24 cellular contexts compared by ENCODE assay signal in genomic region chr14:50772361-50772760, GRCh38. TPM values are rescaled to one million over a fixed set of nuclear protein-coding genes. Genes with fewer than 3 reads are reported as not detected.
DNase-seq lines count a peak whose midpoint lies in the region; ATAC-seq, FAIRE-seq and TF ChIP-seq lines count a peak whose summit lies in the region.
"Had no signal": no experiment of that assay in that cellular context is flagged by ENCODE, and none has a peak within 500 bp of the region (broad histone marks: within the 10 kb centered on the region; RNA-seq: fewer than 3 reads in every experiment).

No MANE protein-coding gene starts in this region.

- peaks cover 23 to 43% of the 10 kb centered on the region in 2 experiments for H3K36me3 ChIP-seq in mesenchymal stem cell (ENCODE audit: control insufficient read depth in 1 of 2, insufficient read depth in 2 of 2, low read depth in 1 of 2, low read length in 2 of 2)
- H3K36me3 ChIP-seq: prostate gland had no signal

- no peaks in the 10 kb centered on the region for H3K27me3 ChIP-seq in mesenchymal stem cell (ENCODE audit: control insufficient read depth in 1 of 2, insufficient read depth in 1 of 2, low read length in 2 of 2)
- H3K27me3 ChIP-seq: body of pancreas, gastrocnemius medialis, SJCRH30 had no signal

- H3K4me1 ChIP-seq in mesenchymal stem cell (ENCODE audit: control insufficient read depth, insufficient read depth, low read depth, low read length), result peaks cover 7% of the 10 kb centered on the region
- H3K4me1 ChIP-seq: prostate gland had no signal

- H4K91ac ChIP-seq in mesenchymal stem cell (ENCODE audit: low read length), result no peak overlapping the region

- H3K36me3 Mint-ChIP-seq in WTC11, result peaks cover 42% of the 10 kb centered on the region

- CTCF ChIA-PET in WTC11 (lab: Charles Lee), result interaction anchor here (1.5 to 2.1 kb wide), 4 partner anchors 10 to 171 kb away, joined by 3 to 33 read pairs (median 14); no protein-coding TSS in a partner anchor

- H3K27ac Mint-ChIP-seq in WTC11, result no peak overlapping the region
- H3K27ac Mint-ChIP-seq: activated CD4-positive, alpha-beta memory T cell treated with anti-CD3 and anti-CD28 coated beads, Interleukin-2, amount 10 ng/mL, durations not matched to agents 7 days and 5 days; mesothelial cell of epicardium; nephron; T-helper 17 cell had no signal

- no peak for TF ChIP-seq CTCF in AG09309 (IDR thresholded peaks at IDR 0.05; ENCODE audit: control insufficient read depth, insufficient read depth, low read depth, low read length, missing control alignments)
- no peak for TF ChIP-seq CTCF in WTC11 (IDR thresholded peaks at IDR 0.05)

- no peak for FAIRE-seq in frontal cortex (lab: Jason Lieb, UNC)
- FAIRE-seq: endometrium, HTR-8/SVneo had no signal

- no peak overlapping the region for H2BK12ac ChIP-seq in mesenchymal stem cell (ENCODE audit: low read length in 2 of 2)

- H2AFZ ChIP-seq in mesenchymal stem cell (ENCODE audit: low read depth, low read length), result no peak overlapping the region

- no peak overlapping the region for H3K4me3 ChIP-seq in AG09309 (ENCODE audit: control insufficient read depth, low read depth, low read length)
- H3K4me3 ChIP-seq in mesenchymal stem cell (ENCODE audit: insufficient read depth in 1 of 2, low read depth in 1 of 2, low read length in 2 of 2), result no peak overlapping the region
- H3K4me3 ChIP-seq: body of pancreas, coronary artery, gastrocnemius medialis, prostate gland, SJCRH30, smooth muscle cell had no signal

- H3K4me2 ChIP-seq in mesenchymal stem cell (ENCODE audit: low read length, poor library complexity, severe bottlenecking), result no peak overlapping the region
- H3K4me2 ChIP-seq: smooth muscle cell had no signal

- no peak overlapping the region for H2BK120ac ChIP-seq in mesenchymal stem cell (ENCODE audit: low read depth, low read length)

- no peak overlapping the region for H3K27ac ChIP-seq in mesenchymal stem cell (ENCODE audit: low read length, poor library complexity, severe bottlenecking)
- H3K27ac ChIP-seq: coronary artery, gastrocnemius medialis, SJCRH30 had no signal

- H3K79me1 ChIP-seq in mesenchymal stem cell (replicated peaks; ENCODE audit: low read length, poor library complexity, severe bottlenecking), result peaks cover 4% of the 10 kb centered on the region

- H3K9me3 Mint-ChIP-seq in WTC11, result no peaks in the 10 kb centered on the region
- H3K9me3 Mint-ChIP-seq: activated CD4-positive, alpha-beta memory T cell treated with anti-CD3 and anti-CD28 coated beads, Interleukin-2, amount 10 ng/mL, durations not matched to agents 7 days and 5 days; mesothelial cell of epicardium; nephron had no signal

- no peak overlapping the region for H3K14ac ChIP-seq in mesenchymal stem cell (ENCODE audit: low read length in 2 of 2)

- peak; percentile 91 for DNase-seq in AG09309 (ENCODE audit: low read depth)
- DNase-seq in HCEC 1CT, result peak; percentile 20
- DNase-seq in astrocyte of the hippocampus (ENCODE audit: low read depth, low spot score), result peak; percentile 66
- DNase-seq in mesenchymal stem cell, result no peak
- no peak for DNase-seq in WTC11 (ENCODE audit: low spot score)
- DNase-seq in activated CD4-positive, alpha-beta T cell treated with anti-CD3 and anti-CD28 coated beads, Interleukin-2, amount 50 U/mL, for 48 hours, result no peak
- no peak for DNase-seq in frontal cortex (ENCODE audit: low spot score in 2 of 2)
- DNase-seq: activated CD4-positive, alpha-beta memory T cell treated with anti-CD3 and anti-CD28 coated beads, Interleukin-2, amount 10 ng/mL, durations not matched to agents 7 days and 5 days; activated naive CD4-positive, alpha-beta T cell treated with Interleukin-2 at 50 U/mL for 16 hours; body of pancreas; DMS79; gastrocnemius medialis; NCI-H1436 treated with DMSO at 0.1 percent for 48 hours; SJCRH30; stimulated activated CD4-positive, alpha-beta T cell treated with anti-CD3 and anti-CD28 coated beads, Interleukin-4, amount 100 ng/mL, for 4 hours; T-helper 17 cell had no signal

- 97% methylated on average over 7 of the region's 7 CpGs for WGBS in mesenchymal stem cell

- no peak overlapping the region for H2BK15ac ChIP-seq in mesenchymal stem cell (ENCODE audit: low read depth, poor library complexity, severe bottlenecking)

- POLR2A ChIA-PET in WTC11 (lab: Charles Lee), result no interaction called here

- no peak overlapping the region for H4K8ac ChIP-seq in mesenchymal stem cell (ENCODE audit: low read length)

- no peak overlapping the region for H3K23ac ChIP-seq in mesenchymal stem cell (ENCODE audit: low read length in 2 of 2)

- no peaks in the 10 kb centered on the region for H3K9me3 ChIP-seq in mesenchymal stem cell (ENCODE audit: control insufficient read depth, low read length)
- H3K9me3 ChIP-seq: body of pancreas, gastrocnemius medialis, prostate gland, SJCRH30 had no signal

- H2AK5ac ChIP-seq in mesenchymal stem cell (ENCODE audit: low read length, severe bottlenecking), result no peak overlapping the region

- no peak overlapping the region for H3K18ac ChIP-seq in mesenchymal stem cell (ENCODE audit: low read depth in 1 of 2, low read length in 2 of 2)

- ATAC-seq in WTC11, result no peak
- no peak for ATAC-seq in GM18867 (IDR thresholded peaks at IDR 0.05; ENCODE audit: unreplicated experiment)
- ATAC-seq: body of pancreas, gastrocnemius medialis, T-helper 17 cell had no signal

- peaks cover 5% of the 10 kb centered on the region for H3K4me1 Mint-ChIP-seq in WTC11

- H3K4me3 Mint-ChIP-seq in WTC11, result no peak overlapping the region
- H3K4me3 Mint-ChIP-seq: activated CD4-positive, alpha-beta memory T cell treated with anti-CD3 and anti-CD28 coated beads, Interleukin-2, amount 10 ng/mL, durations not matched to agents 7 days and 5 days; mesothelial cell of epicardium; nephron; T-helper 17 cell had no signal

- H3K4ac ChIP-seq in mesenchymal stem cell (ENCODE audit: low read depth in 1 of 2, low read length in 2 of 2), result no peak overlapping the region

- no peaks in the 10 kb centered on the region for H3K27me3 Mint-ChIP-seq in WTC11 (ENCODE audit: low read depth)
- H3K27me3 Mint-ChIP-seq: activated CD4-positive, alpha-beta memory T cell treated with anti-CD3 and anti-CD28 coated beads, Interleukin-2, amount 10 ng/mL, durations not matched to agents 7 days and 5 days; T-helper 17 cell had no signal

- H3K9ac ChIP-seq in mesenchymal stem cell (ENCODE audit: low read length), result peak overlapping the region; percentile 44

- H2BK5ac ChIP-seq in mesenchymal stem cell (ENCODE audit: low read depth, low read length, poor library complexity, severe bottlenecking), result no peak overlapping the region

TF ChIP-seq in WTC11, 78 proteins besides CTCF, POLR2A, EP300 and RAD21:
- TF ChIP-seq SOX15 (CRISPR knock-in tag; IDR thresholded peaks at IDR 0.05) (no peak), FOXP1 (CRISPR knock-in tag; IDR thresholded peaks at IDR 0.05; ENCODE audit: borderline replicate concordance) (no peak), CREB1 (CRISPR knock-in tag; IDR thresholded peaks at IDR 0.05) (no peak), FOXK1 (CRISPR knock-in tag; IDR thresholded peaks at IDR 0.05) (no peak), ZSCAN18 (CRISPR knock-in tag; IDR thresholded peaks at IDR 0.05) (no peak), NR1H2 (CRISPR knock-in tag; IDR thresholded peaks at IDR 0.05) (no peak), KAT7 (CRISPR knock-in tag; IDR thresholded peaks at IDR 0.05; ENCODE audit: borderline replicate concordance) (no peak), CREM (CRISPR knock-in tag; IDR thresholded peaks at IDR 0.05) (no peak), ZNF219 (CRISPR knock-in tag; IDR thresholded peaks at IDR 0.05; ENCODE audit: borderline replicate concordance) (no peak), CDX4 (CRISPR knock-in tag; IDR thresholded peaks at IDR 0.05; ENCODE audit: borderline replicate concordance) (no peak), ZNF512 (CRISPR knock-in tag; IDR thresholded peaks at IDR 0.05; ENCODE audit: borderline replicate concordance) (no peak), NFYB (CRISPR knock-in tag; conservative IDR thresholded peaks at IDR 0.05; ENCODE audit: low read depth) (no peak), SP1 (CRISPR knock-in tag; conservative IDR thresholded peaks at IDR 0.05) (no peak), ZNF671 (CRISPR knock-in tag; IDR thresholded peaks at IDR 0.05) (no peak), MYBL2 (CRISPR knock-in tag; IDR thresholded peaks at IDR 0.05) (no peak)
TF ChIP-seq in WTC11: peak in this region for 0.

RNA-seq across cellular contexts. Expression of gene NIN, which starts 58.6 kb away (rescaled TPM):
- 18.3 TPM for polyA plus RNA-seq in mesenchymal stem cell (2013, experiment 1 of 2)
- 17.2 TPM for polyA plus RNA-seq in mesenchymal stem cell (2013, experiment 2 of 2)
- 23.8 to 28.8 TPM (median 26.3 TPM) in 3 replicates for total RNA-seq in WTC11 (2021)
- 44.4 TPM for total RNA-seq in frontal cortex

Comparison
In these comparisons a context has a peak if more than half of its experiments do, and no peak if none do; other contexts are left out.
1. DNase-seq: peak in AG09309 (single experiment), HCEC 1CT (single experiment) and astrocyte of the hippocampus (single experiment); none in mesenchymal stem cell (single experiment), WTC11 (single experiment), activated CD4-positive, alpha-beta T cell treated with anti-CD3 and anti-CD28 coated beads, Interleukin-2, amount 50 U/mL, for 48 hours (0 of 2) and frontal cortex (0 of 2).